In the genomic region with DNA sequence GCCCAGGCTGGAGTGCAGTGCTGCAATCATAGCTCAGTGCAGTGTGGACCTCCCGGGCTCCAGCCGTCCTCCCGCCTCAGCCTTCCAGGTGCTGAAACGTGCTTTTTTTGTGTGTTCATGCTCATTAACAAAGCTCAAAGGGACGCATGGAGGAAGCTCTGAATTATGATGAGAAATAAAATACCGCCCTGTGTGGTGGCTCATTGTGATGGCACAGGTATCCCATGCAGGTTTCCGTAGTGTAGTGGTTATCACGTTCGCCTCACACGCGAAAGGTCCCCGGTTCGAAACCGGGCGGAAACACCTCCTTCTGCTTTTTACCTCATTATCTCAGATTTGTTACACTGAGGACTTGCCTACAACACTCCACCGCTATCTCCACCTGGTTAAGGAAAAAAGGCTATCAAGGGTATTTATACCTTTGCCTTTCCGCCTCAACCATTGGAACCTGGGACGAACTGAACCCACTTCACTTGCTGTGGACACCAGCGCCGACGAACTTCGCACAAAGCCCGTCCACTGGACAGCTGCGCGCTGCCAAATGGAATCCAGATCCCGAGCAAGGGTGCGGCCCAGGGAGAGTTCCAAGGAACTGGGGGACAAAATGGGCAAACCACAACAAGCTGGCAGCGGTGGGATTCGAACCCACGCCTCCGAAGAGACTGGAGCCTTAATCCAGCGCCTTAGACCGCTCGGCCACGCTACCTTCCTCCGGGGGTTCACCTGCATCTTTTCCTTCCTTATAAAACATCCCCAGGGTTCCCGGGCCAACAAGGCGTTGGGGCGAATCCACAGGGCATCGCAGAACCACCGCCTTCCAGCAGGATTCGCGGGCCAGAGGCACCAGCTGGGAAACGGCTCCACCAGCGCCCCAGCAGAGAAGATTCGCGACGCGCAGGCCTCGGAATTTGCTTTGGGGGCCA, we compare ENCODE assay signal across 1 cellular context.
TF ChIP-seq lines count a peak whose summit lies in the region.

No MANE protein-coding gene starts in this region.

TF ChIP-seq in WTC11, 78 proteins besides CTCF, POLR2A, EP300 and RAD21 (continued from another document):
- TF ChIP-seq, protein P1, sequence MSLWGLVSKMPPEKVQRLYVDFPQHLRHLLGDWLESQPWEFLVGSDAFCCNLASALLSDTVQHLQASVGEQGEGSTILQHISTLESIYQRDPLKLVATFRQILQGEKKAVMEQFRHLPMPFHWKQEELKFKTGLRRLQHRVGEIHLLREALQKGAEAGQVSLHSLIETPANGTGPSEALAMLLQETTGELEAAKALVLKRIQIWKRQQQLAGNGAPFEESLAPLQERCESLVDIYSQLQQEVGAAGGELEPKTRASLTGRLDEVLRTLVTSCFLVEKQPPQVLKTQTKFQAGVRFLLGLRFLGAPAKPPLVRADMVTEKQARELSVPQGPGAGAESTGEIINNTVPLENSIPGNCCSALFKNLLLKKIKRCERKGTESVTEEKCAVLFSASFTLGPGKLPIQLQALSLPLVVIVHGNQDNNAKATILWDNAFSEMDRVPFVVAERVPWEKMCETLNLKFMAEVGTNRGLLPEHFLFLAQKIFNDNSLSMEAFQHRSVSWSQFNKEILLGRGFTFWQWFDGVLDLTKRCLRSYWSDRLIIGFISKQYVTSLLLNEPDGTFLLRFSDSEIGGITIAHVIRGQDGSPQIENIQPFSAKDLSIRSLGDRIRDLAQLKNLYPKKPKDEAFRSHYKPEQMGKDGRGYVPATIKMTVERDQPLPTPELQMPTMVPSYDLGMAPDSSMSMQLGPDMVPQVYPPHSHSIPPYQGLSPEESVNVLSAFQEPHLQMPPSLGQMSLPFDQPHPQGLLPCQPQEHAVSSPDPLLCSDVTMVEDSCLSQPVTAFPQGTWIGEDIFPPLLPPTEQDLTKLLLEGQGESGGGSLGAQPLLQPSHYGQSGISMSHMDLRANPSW (CRISPR knock-in tag; conservative IDR thresholded peaks at IDR 0.05; ENCODE audit: low read depth), result no peak
- TF ChIP-seq, protein P2, sequence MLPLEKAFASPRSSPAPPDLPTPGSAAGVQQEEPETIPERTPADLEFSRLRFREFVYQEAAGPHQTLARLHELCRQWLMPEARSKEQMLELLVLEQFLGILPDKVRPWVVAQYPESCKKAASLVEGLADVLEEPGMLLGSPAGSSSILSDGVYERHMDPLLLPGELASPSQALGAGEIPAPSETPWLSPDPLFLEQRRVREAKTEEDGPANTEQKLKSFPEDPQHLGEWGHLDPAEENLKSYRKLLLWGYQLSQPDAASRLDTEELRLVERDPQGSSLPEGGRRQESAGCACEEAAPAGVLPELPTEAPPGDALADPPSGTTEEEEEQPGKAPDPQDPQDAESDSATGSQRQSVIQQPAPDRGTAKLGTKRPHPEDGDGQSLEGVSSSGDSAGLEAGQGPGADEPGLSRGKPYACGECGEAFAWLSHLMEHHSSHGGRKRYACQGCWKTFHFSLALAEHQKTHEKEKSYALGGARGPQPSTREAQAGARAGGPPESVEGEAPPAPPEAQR (CRISPR knock-in tag; IDR thresholded peaks at IDR 0.05), result no peak
- TF ChIP-seq, protein P3, sequence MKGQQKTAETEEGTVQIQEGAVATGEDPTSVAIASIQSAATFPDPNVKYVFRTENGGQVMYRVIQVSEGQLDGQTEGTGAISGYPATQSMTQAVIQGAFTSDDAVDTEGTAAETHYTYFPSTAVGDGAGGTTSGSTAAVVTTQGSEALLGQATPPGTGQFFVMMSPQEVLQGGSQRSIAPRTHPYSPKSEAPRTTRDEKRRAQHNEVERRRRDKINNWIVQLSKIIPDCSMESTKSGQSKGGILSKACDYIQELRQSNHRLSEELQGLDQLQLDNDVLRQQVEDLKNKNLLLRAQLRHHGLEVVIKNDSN (CRISPR knock-in tag; IDR thresholded peaks at IDR 0.05), result no peak
